ENCODE assay signal across 8 cellular contexts in genomic region chr3:18422972-18423371, GRCh38. TPM values are rescaled to one million over a fixed set of nuclear protein-coding genes. Genes with fewer than 3 reads are reported as not detected.
DNase-seq lines count a peak whose midpoint lies in the region; TF ChIP-seq lines count a peak whose summit lies in the region.

No MANE protein-coding gene starts in this region.

- no peaks in the 10 kb centered on the region for H3K9me2 ChIP-seq in DOHH2 (replicated peaks; ENCODE audit: control insufficient read depth, low read length)

- TF ChIP-seq CTCF in DOHH2 (IDR thresholded peaks at IDR 0.05; ENCODE audit: low read depth, low read length, poor library complexity, severe bottlenecking) (no peak), esophagus muscularis mucosa (IDR thresholded peaks at IDR 0.05) (no peak)

- H3K27me3 ChIP-seq in DOHH2 (ENCODE audit: control insufficient read depth, low read length) (peaks cover 45% of the 10 kb centered on the region), esophagus muscularis mucosa (no peaks in the 10 kb centered on the region)

- DNase-seq in NOMO-1 treated with DMSO at 0.1 percent for 48 hours (lab: John Stamatoyannopoulos, UW; ENCODE audit: unreplicated experiment) (peak; percentile 27), esophagus muscularis mucosa (ENCODE audit: extremely low spot score) (no peak), pons (ENCODE audit: low spot score) (peak; percentile 52), mucosa of gallbladder (ENCODE audit: low spot score) (no peak), NCI-H128 (lab: John Stamatoyannopoulos, UW; ENCODE audit: unreplicated experiment) (no peak), NCI-H1105 treated with DMSO at 0.1 percent for 48 hours (lab: John Stamatoyannopoulos, UW) (no peak), GM19240 (ENCODE audit: insufficient read length, low spot score) (no peak)

- H3K4me3 ChIP-seq in DOHH2 (ENCODE audit: low read length) (peak overlapping the region; percentile 91; the same call in 1 of the 2 replicates), esophagus muscularis mucosa (peak overlapping the region; percentile 86 to 94 (median 90))

- H3K4me2 ChIP-seq in DOHH2 (ENCODE audit: low read length): peak overlapping the region; percentile 99

- no peak for TF ChIP-seq EP300 in esophagus muscularis mucosa (IDR thresholded peaks at IDR 0.05)

- no peaks in the 10 kb centered on the region for H3K79me2 ChIP-seq in DOHH2 (ENCODE audit: control insufficient read depth, low read length)

- H3K27ac ChIP-seq in DOHH2 (ENCODE audit: low read depth, low read length) (no peak overlapping the region), esophagus muscularis mucosa (replicated peaks in 1 of 4) (peak overlapping the region in 3 of 4 donors; percentile 6 to 94 (median 90))

- H3K9me3 ChIP-seq in DOHH2 (ENCODE audit: control insufficient read depth, insufficient read depth, low read length): no peaks in the 10 kb centered on the region
- no peaks in the 10 kb centered on the region for H3K9me3 ChIP-seq in esophagus muscularis mucosa

- H4K20me1 ChIP-seq in DOHH2 (ENCODE audit: control insufficient read depth, insufficient read depth, low read depth, low read length): peaks cover 4% of the 10 kb centered on the region; the same call in 1 of the 2 replicates

- no peak for TF ChIP-seq POLR2A in esophagus muscularis mucosa (IDR thresholded peaks at IDR 0.05; ENCODE audit: low read depth)

- peaks cover 16% of the 10 kb centered on the region for H3F3A ChIP-seq in DOHH2 (ENCODE audit: control insufficient read depth, insufficient read depth)

- 44% methylated on average over 5 of the region's 5 CpGs for WGBS in esophagus muscularis mucosa

- peaks cover 21% of the 10 kb centered on the region for H3K4me1 ChIP-seq in DOHH2 (ENCODE audit: control insufficient read depth, low read length)
- peaks cover 5 to 47% (median 44%) of the 10 kb centered on the region in 4 donors for H3K4me1 ChIP-seq in esophagus muscularis mucosa

- intact Hi-C loops in esophagus muscularis mucosa (cut with DNase I): loop anchor here (2.0 kb wide), 1 partner anchor 22 kb away; no protein-coding TSS in a partner anchor

- no peaks in the 10 kb centered on the region for H3K36me3 ChIP-seq in DOHH2 (ENCODE audit: control insufficient read depth, low read length)
- peaks cover 0 to 10% (median 2%) of the 10 kb centered on the region in 4 donors for H3K36me3 ChIP-seq in esophagus muscularis mucosa

RNA-seq across cellular contexts. Expression of gene SATB1, which starts 2.2 kb away (rescaled TPM):
- total RNA-seq in esophagus muscularis mucosa (10 to 100 TPM; 38.1 to 87.4 (median 57.1) TPM), mucosa of gallbladder (39.9 TPM)

Comparison
In these comparisons a context has a peak if more than half of its experiments do, and no peak if none do; other contexts are left out.
1. DNase-seq: peak in NOMO-1 treated with DMSO at 0.1 percent for 48 hours (single experiment) and pons (single experiment); none in esophagus muscularis mucosa (single experiment), mucosa of gallbladder (single experiment), NCI-H128 (single experiment), NCI-H1105 treated with DMSO at 0.1 percent for 48 hours (single experiment) and GM19240 (single experiment).